11 cellular contexts compared by ENCODE assay signal in the genomic region with DNA sequence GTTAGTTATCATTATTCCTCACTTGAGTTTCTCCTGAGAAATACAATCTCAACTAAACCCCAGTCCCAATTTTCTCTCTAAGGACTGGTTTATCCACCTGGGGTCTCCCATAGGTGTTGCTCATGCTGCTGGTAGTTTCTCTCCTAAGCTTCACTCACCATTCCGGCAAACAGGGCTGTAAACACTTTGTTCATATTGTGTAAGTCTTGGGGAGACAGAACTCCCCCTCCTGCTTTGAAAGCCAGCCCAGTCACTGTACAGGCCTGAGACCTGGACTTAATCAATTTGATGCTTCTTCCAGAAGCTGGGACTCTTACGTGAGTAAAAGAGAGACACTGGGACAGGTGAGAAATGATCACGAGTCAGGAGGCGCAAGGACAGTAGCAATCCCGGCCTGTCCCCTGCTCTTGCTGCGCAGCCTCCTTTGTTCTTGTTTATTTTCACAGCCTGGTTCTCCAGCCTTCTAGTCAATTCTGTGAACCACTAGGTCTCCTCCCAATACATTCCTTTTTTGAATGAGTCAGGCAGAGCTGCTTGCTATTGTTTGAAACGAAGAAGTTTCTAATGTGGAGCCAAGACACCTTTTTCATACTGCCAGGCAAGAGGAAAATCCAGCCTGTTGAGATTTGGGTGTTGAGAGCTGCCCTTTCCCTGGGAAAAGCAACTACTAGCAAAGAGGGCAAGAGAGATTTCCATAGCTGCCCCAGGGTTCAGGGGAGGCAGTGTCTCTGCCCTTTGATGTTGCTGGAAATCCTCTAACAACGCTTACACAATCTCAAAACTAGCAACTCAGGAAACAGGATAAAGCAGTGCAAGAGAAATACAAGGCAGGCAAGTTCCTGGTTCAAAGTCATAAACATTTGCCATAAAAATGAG. TPM values are rescaled to one million over a fixed set of nuclear protein-coding genes. Genes with fewer than 3 reads are reported as not detected.
DNase-seq lines count a peak whose midpoint lies in the region; ATAC-seq and TF ChIP-seq lines count a peak whose summit lies in the region.
"Had no signal": no experiment of that assay in that cellular context is flagged by ENCODE, and none has a peak within 500 bp of the region (broad histone marks: within the 10 kb centered on the region; RNA-seq: fewer than 3 reads in every experiment).

No MANE protein-coding gene starts in this region.

- no peak overlapping the region for H3K27ac Mint-ChIP-seq in activated CD4-positive, alpha-beta T cell treated with anti-CD3 and anti-CD28 coated beads for 36 hours
- H3K27ac Mint-ChIP-seq: activated naive CD8-positive, alpha-beta T cell had no signal

- no peak for ATAC-seq in activated CD4-positive, alpha-beta T cell treated with anti-CD3 and anti-CD28 coated beads for 36 hours

- DNase-seq in LHCN-M2 (ENCODE audit: low read depth) = peak; percentile 39
- no peak for DNase-seq in caudate nucleus (lab: John Stamatoyannopoulos, UW)
- peak; percentile 55 for DNase-seq in left kidney (ENCODE audit: low read depth, low spot score)
- no peak for DNase-seq in stomach
- no peak for DNase-seq in NCI-H446 treated with DMSO at 0.1 percent for 48 hours (lab: John Stamatoyannopoulos, UW)
- no peak for DNase-seq in activated CD4-positive, alpha-beta T cell treated with anti-CD3 and anti-CD28 coated beads for 36 hours
- no peak for DNase-seq in SK-N-DZ (ENCODE audit: low spot score)
- no peak for DNase-seq in NCI-H2171 treated with DMSO at 0.1 percent for 48 hours (lab: John Stamatoyannopoulos, UW)
- DNase-seq: left cardiac atrium, NCI-H345 had no signal

- TF ChIP-seq CTCF in stomach (IDR thresholded peaks at IDR 0.05) = no peak

- POLR2A ChIA-PET in activated CD4-positive, alpha-beta T cell treated with anti-CD3 and anti-CD28 coated beads for 36 hours (lab: Charles Lee) = no interaction called here

- no peak for TF ChIP-seq POLR2A in stomach (IDR thresholded peaks at IDR 0.05)

- no peak overlapping the region for H3K4me3 Mint-ChIP-seq in activated CD4-positive, alpha-beta T cell treated with anti-CD3 and anti-CD28 coated beads for 36 hours
- H3K4me3 Mint-ChIP-seq: activated naive CD8-positive, alpha-beta T cell had no signal

- intact Hi-C loops in stomach (cut with DNase I; ENCODE audit: low total_unique reads) = no loop called here
- intact Hi-C loops in activated CD4-positive, alpha-beta T cell treated with anti-CD3 and anti-CD28 coated beads for 36 hours (cut with DNase I, micrococcal nuclease) = no loop called here

- H3K4me1 ChIP-seq in stomach = peaks cover 9 to 38% (median 24%) of the 10 kb centered on the region in 4 donors

- no peaks in the 10 kb centered on the region for H3K27me3 Mint-ChIP-seq in activated CD4-positive, alpha-beta T cell treated with anti-CD3 and anti-CD28 coated beads for 36 hours

- peak overlapping the region; percentile 94 for H3K27ac ChIP-seq in caudate nucleus (ENCODE audit: low read depth, low read length)
- peak overlapping the region; percentile 46 to 92 (median 74) for H3K27ac ChIP-seq in stomach

- H3K27me3 ChIP-seq in stomach = no peaks in the 10 kb centered on the region

- H3K36me3 ChIP-seq in stomach = no peaks in the 10 kb centered on the region

- H3K9me3 Mint-ChIP-seq in activated CD4-positive, alpha-beta T cell treated with anti-CD3 and anti-CD28 coated beads for 36 hours (ENCODE audit: low read depth) = no peaks in the 10 kb centered on the region

- H3K4me3 ChIP-seq in stomach = no peak overlapping the region

- CTCF ChIA-PET in activated CD4-positive, alpha-beta T cell treated with anti-CD3 and anti-CD28 coated beads for 36 hours (lab: Charles Lee) = interaction anchor here (0.7 to 1.5 kb wide), 2 partner anchors 12 to 24 kb away, joined by 3 read pairs; no protein-coding TSS in a partner anchor

- 55 to 65% (median 59%) methylated on average over 8 of the region's 8 CpGs for WGBS in stomach, 5 donors

- no peaks in the 10 kb centered on the region for H3K4me1 Mint-ChIP-seq in activated CD4-positive, alpha-beta T cell treated with anti-CD3 and anti-CD28 coated beads for 36 hours

- H3K36me3 Mint-ChIP-seq in activated CD4-positive, alpha-beta T cell treated with anti-CD3 and anti-CD28 coated beads for 36 hours (ENCODE audit: low read depth) = no peaks in the 10 kb centered on the region
- H3K36me3 Mint-ChIP-seq: activated naive CD8-positive, alpha-beta T cell had no signal

- no peak for TF ChIP-seq EP300 in stomach (IDR thresholded peaks at IDR 0.05)

- no peaks in the 10 kb centered on the region for H3K9me3 ChIP-seq in stomach

RNA-seq across cellular contexts. Expression of gene SHROOM1, which starts 9.2 kb away (rescaled TPM):
- 13.3 and 13.4 TPM in 2 replicates for total RNA-seq in LHCN-M2 (2014; rRNA removed)
- 8.5 TPM for polyA plus RNA-seq in LHCN-M2 (2012)
- 100 to 1,000 TPM in 1 of 5 donors, 10 to 100 TPM in 3, 1 to 10 TPM in 1; 5.3 to 264 (median 48.7) TPM for total RNA-seq in stomach
- 10 to 100 TPM in 1 of 3 donors, 1 to 10 TPM in 2; 7.5 to 12.8 (median 9.6) TPM for polyA plus RNA-seq in stomach
- total RNA-seq in activated CD4-positive, alpha-beta T cell treated with anti-CD3 and anti-CD28 coated beads for 36 hours = under 1 TPM; 0.63 to 0.89 TPM
- polyA plus RNA-seq in SK-N-DZ (2014; cell fraction: cytosol; rRNA removed) = 2.8 and 3.6 TPM in 2 replicates
- polyA plus RNA-seq in SK-N-DZ (2014; cell fraction: nucleus; rRNA removed) = 3.9 and 13.1 TPM in 2 replicates

RNA-seq across cellular contexts. Expression of gene SOWAHA, which starts 26.6 kb away (rescaled TPM):
- not detected in 2 replicates for total RNA-seq in LHCN-M2 (2014; rRNA removed)
- polyA plus RNA-seq in LHCN-M2 (2012) = not detected
- total RNA-seq in stomach = 10 to 100 TPM in 2 of 5 donors, 1 to 10 TPM in 2, not detected in 1; 6.8 to 91.8 (median 13.2) TPM
- 1 to 10 TPM; 2.4 to 5.7 (median 5.2) TPM for polyA plus RNA-seq in stomach
- under 1 TPM in 1 of 2 experiments, not detected in 1; 0.05 TPM for total RNA-seq in activated CD4-positive, alpha-beta T cell treated with anti-CD3 and anti-CD28 coated beads for 36 hours
- polyA plus RNA-seq in SK-N-DZ (2014; cell fraction: cytosol; rRNA removed) = 0.68 and 1.9 TPM in 2 replicates
- 0.58 TPM in 1 of 2 replicates, not detected in the other for polyA plus RNA-seq in SK-N-DZ (2014; cell fraction: nucleus; rRNA removed)

RNA-seq across cellular contexts. Expression of gene GDF9, which starts 26.6 kb away (rescaled TPM):
- total RNA-seq in LHCN-M2 (2014; rRNA removed) = 0.32 TPM in 1 of 2 replicates, not detected in the other
- 0.09 TPM for polyA plus RNA-seq in LHCN-M2 (2012)
- total RNA-seq in stomach = 1 to 10 TPM in 2 of 5 donors, not detected in 3; 1.2 to 4.4 TPM
- polyA plus RNA-seq in stomach = 1 to 10 TPM in 1 of 3 donors, under 1 TPM in 1, not detected in 1; 0.25 to 1.1 TPM
- total RNA-seq in activated CD4-positive, alpha-beta T cell treated with anti-CD3 and anti-CD28 coated beads for 36 hours = under 1 TPM; 0.41 to 0.69 TPM
- polyA plus RNA-seq in SK-N-DZ (2014; cell fraction: cytosol; rRNA removed) = 1.2 and 2.4 TPM in 2 replicates
- 3.5 and 3.7 TPM in 2 replicates for polyA plus RNA-seq in SK-N-DZ (2014; cell fraction: nucleus; rRNA removed)

RNA-seq across cellular contexts. Expression of gene UQCRQ, which starts 26.8 kb away (rescaled TPM):
- total RNA-seq in LHCN-M2 (2014; rRNA removed) (125 and 144 TPM in 2 replicates), stomach (100 to 1,000 TPM in 2 of 5 donors, 10 to 100 TPM in 3; 66.5 to 173 (median 83.4) TPM)
- polyA plus RNA-seq in LHCN-M2 (2012) = 848 TPM
- 100 to 1,000 TPM; 470 to 603 (median 499) TPM for polyA plus RNA-seq in stomach
- 100 to 1,000 TPM; 299 to 537 TPM for total RNA-seq in activated CD4-positive, alpha-beta T cell treated with anti-CD3 and anti-CD28 coated beads for 36 hours
- polyA plus RNA-seq in SK-N-DZ (2014; cell fraction: cytosol; rRNA removed) = 304 and 322 TPM in 2 replicates
- 263 and 295 TPM in 2 replicates for polyA plus RNA-seq in SK-N-DZ (2014; cell fraction: nucleus; rRNA removed)

RNA-seq across cellular contexts. Expression of gene LEAP2, which starts 33.8 kb away (rescaled TPM):
- 0.17 and 0.77 TPM in 2 replicates for total RNA-seq in LHCN-M2 (2014; rRNA removed)
- polyA plus RNA-seq in LHCN-M2 (2012) = 0.62 TPM
- 1 to 10 TPM in 2 of 5 donors, under 1 TPM in 1, not detected in 2; 0.92 to 2.3 (median 1.3) TPM for total RNA-seq in stomach
- 1 to 10 TPM; 1.4 to 2.2 (median 1.4) TPM for polyA plus RNA-seq in stomach
- total RNA-seq in activated CD4-positive, alpha-beta T cell treated with anti-CD3 and anti-CD28 coated beads for 36 hours = 1 to 10 TPM; 2.5 to 3.1 TPM
- polyA plus RNA-seq in SK-N-DZ (2014; cell fraction: cytosol; rRNA removed) = 2.1 and 2.8 TPM in 2 replicates
- polyA plus RNA-seq in SK-N-DZ (2014; cell fraction: nucleus; rRNA removed) = 10.0 and 11.1 TPM in 2 replicates

Comparison
In these comparisons a context has a peak if more than half of its experiments do, and no peak if none do; other contexts are left out.
1. DNase-seq: peak in LHCN-M2 (single experiment) and left kidney (single experiment); none in caudate nucleus (0 of 61), stomach (single experiment), NCI-H446 treated with DMSO at 0.1 percent for 48 hours (single experiment), activated CD4-positive, alpha-beta T cell treated with anti-CD3 and anti-CD28 coated beads for 36 hours (single experiment), SK-N-DZ (single experiment) and NCI-H2171 treated with DMSO at 0.1 percent for 48 hours (single experiment).